11 cellular contexts compared by ENCODE assay signal in the genomic region with DNA sequence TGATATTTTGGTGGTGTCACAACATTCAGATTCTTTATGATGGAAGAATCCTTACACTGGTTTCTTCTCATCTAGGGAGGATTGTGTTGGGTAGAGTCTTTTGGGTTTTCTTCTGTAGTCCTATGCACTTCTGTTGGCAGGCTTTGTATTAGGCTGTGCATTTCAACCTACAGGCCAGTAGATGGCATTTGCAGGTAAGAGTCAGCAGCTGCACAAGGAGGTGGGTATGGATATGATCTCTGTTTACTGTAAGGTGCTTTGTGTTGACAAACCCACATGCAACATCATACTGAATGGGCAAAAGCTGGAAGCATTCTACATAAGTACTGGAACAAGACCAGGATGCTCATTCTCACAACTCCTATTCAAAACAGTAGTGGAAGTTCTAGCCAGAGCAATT.
DNase-seq lines count a peak whose midpoint lies in the region; TF ChIP-seq lines count a peak whose summit lies in the region.
"Had no signal": no experiment of that assay in that cellular context is flagged by ENCODE, and none has a peak within 500 bp of the region (broad histone marks: within the 10 kb centered on the region; RNA-seq: fewer than 3 reads in every experiment).

No MANE protein-coding gene starts in this region.

- CTCF ChIA-PET in HEK293 (lab: Yijun Ruan, JAX): interaction anchor here (0.6 to 1.3 kb wide), 4 partner anchors 17 to 635 kb away, joined by 3 to 5 read pairs (median 4); no protein-coding TSS in a partner anchor

- TF ChIP-seq CTCF in HEK293 (tag by site-specific recombination; IDR thresholded peaks at IDR 0.05) (no peak), OCI-LY1 (IDR thresholded peaks at IDR 0.05; ENCODE audit: low read length) (peak; percentile 42; the same call in 1 of the 2 replicates), suprapubic skin (IDR thresholded peaks at IDR 0.05) (no peak), ascending aorta (IDR thresholded peaks at IDR 0.05) (no peak)

- no peaks in the 10 kb centered on the region for H3K79me2 ChIP-seq in OCI-LY1 (ENCODE audit: insufficient read depth, low read length)

- no peaks in the 10 kb centered on the region; the same call in 1 of the 2 replicates for H3K9me3 ChIP-seq in HEK293 (ENCODE audit: control insufficient read depth, insufficient read depth, low read depth, low read length)
- no peaks in the 10 kb centered on the region for H3K9me3 ChIP-seq in OCI-LY1 (ENCODE audit: low read length)
- H3K9me3 ChIP-seq in suprapubic skin: peaks cover 17% of the 10 kb centered on the region
- H3K9me3 ChIP-seq in ascending aorta: peaks cover 0 to 13% of the 10 kb centered on the region in 2 donors

- no peaks in the 10 kb centered on the region for H3K9me2 ChIP-seq in OCI-LY1 (ENCODE audit: low read depth, low read length)

- TF ChIP-seq POLR2A in suprapubic skin (IDR thresholded peaks at IDR 0.05): no peak

- H3K4me3 ChIP-seq in HEK293 (ENCODE audit: low read depth, low read length): no peak overlapping the region
- H3K4me3 ChIP-seq in OCI-LY1 (ENCODE audit: low read depth, low read length, poor library complexity, severe bottlenecking): no peak overlapping the region
- no peak overlapping the region for H3K4me3 ChIP-seq in suprapubic skin
- no peak overlapping the region for H3K4me3 ChIP-seq in ascending aorta

- H3K4me1 ChIP-seq in HEK293 (ENCODE audit: control insufficient read depth, insufficient read depth, low read length) (no peaks in the 10 kb centered on the region), OCI-LY1 (ENCODE audit: insufficient read depth, low read length, severe bottlenecking) (no peaks in the 10 kb centered on the region), suprapubic skin (no peaks in the 10 kb centered on the region), ascending aorta (no peaks in the 10 kb centered on the region)

- no peak overlapping the region for H2AFZ ChIP-seq in OCI-LY1 (ENCODE audit: low read length)

- no peak overlapping the region for H3K9ac ChIP-seq in OCI-LY1 (ENCODE audit: low read length)

- H3K27ac ChIP-seq in HEK293 (ENCODE audit: extremely low read depth, low read depth, low read length) (no peak overlapping the region), OCI-LY1 (ENCODE audit: low read depth, low read length, poor library complexity, severe bottlenecking) (no peak overlapping the region), epithelial cell of prostate (no peak overlapping the region), suprapubic skin (no peak overlapping the region), ascending aorta (no peak overlapping the region)

- no peak overlapping the region for H3K4me2 ChIP-seq in OCI-LY1 (ENCODE audit: low read length)

- no peak for TF ChIP-seq EP300 in suprapubic skin (IDR thresholded peaks at IDR 0.05)

- POLR2A ChIA-PET in HEK293 (lab: Yijun Ruan, JAX): no interaction called here

- H3K27me3 ChIP-seq in OCI-LY1 (ENCODE audit: insufficient read depth, low read length) (no peaks in the 10 kb centered on the region), suprapubic skin (no peaks in the 10 kb centered on the region), ascending aorta (no peaks in the 10 kb centered on the region)

- no peaks in the 10 kb centered on the region for H3K36me3 ChIP-seq in HEK293 (ENCODE audit: control insufficient read depth in 2 of 2, insufficient read depth in 1 of 2, low read length in 2 of 2)
- no peaks in the 10 kb centered on the region for H3K36me3 ChIP-seq in OCI-LY1 (ENCODE audit: insufficient read depth, low read length)
- no peaks in the 10 kb centered on the region for H3K36me3 ChIP-seq in suprapubic skin
- H3K36me3 ChIP-seq in ascending aorta: no peaks in the 10 kb centered on the region

- H4K20me1 ChIP-seq in OCI-LY1 (ENCODE audit: insufficient read depth, low read length): no peaks in the 10 kb centered on the region

- no peaks in the 10 kb centered on the region for H3F3A ChIP-seq in OCI-LY1 (ENCODE audit: insufficient read depth, low read length)

- DNase-seq in COLO668 (lab: John Stamatoyannopoulos, UW; ENCODE audit: unreplicated experiment) (peak; percentile 26), epithelial cell of prostate (ENCODE audit: low read depth, low spot score) (peak; percentile 29), suprapubic skin (ENCODE audit: low spot score in 2 of 2) (no peak), Ammon's horn (ENCODE audit: low spot score) (no peak), ascending aorta (ENCODE audit: low spot score in 2 of 2) (no peak)
- no peak for DNase-seq in activated CD4-positive, alpha-beta T cell treated with anti-CD3 and anti-CD28 coated beads for 48 hours
- DNase-seq: activated naive CD4-positive, alpha-beta T cell; CD8-positive, alpha-beta T cell; foreskin melanocyte had no signal

- intact Hi-C loops in ascending aorta (cut with DNase I): no loop called here

TF ChIP-seq in HEK293, 187 proteins besides CTCF, POLR2A, EP300 and RAD21:
- TF ChIP-seq ZNF366 (tag by site-specific recombination; conservative IDR thresholded peaks at IDR 0.05) (no peak), HOXA7 (CRISPR knock-in tag; IDR thresholded peaks at IDR 0.05; ENCODE audit: borderline replicate concordance) (no peak), ZBTB20 (tag by site-specific recombination; IDR thresholded peaks at IDR 0.05) (no peak), ZNF654 (tag by site-specific recombination; IDR thresholded peaks at IDR 0.05; ENCODE audit: low read depth) (0 out of 2 replicates have a peak, but pooled peaks have one; percentile 16)

Comparison
In these comparisons a context has a peak if more than half of its experiments do, and no peak if none do; other contexts are left out.
1. DNase-seq: peak in COLO668 (single experiment) and epithelial cell of prostate (single experiment); none in suprapubic skin (0 of 2), Ammon's horn (single experiment), activated CD4-positive, alpha-beta T cell treated with anti-CD3 and anti-CD28 coated beads for 48 hours (single experiment) and ascending aorta (0 of 2).